Comparison of ENCODE assay signal across 8 cellular contexts in the genomic region with DNA sequence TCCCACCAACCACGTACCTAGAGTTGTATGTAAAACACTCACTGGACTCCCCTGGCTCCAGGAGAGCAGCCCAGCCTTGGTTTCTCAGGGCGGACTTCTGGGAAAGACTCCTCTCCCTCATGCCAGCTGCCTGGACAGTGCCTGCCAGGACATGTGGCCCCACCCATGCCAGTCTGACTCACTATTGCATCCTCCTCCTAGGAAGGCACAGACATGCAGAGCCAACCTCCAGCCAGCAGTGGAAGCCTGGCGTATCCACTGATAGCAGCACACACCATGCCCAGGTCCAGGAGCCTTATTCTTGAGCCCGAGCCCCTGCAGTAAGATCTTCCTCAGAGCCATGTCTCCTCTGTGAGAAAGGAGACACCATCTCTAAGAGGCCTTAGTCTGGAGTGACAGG. TPM values are rescaled to one million over a fixed set of nuclear protein-coding genes. Genes with fewer than 3 reads are reported as not detected.
DNase-seq lines count a peak whose midpoint lies in the region; ATAC-seq and TF ChIP-seq lines count a peak whose summit lies in the region.

No MANE protein-coding gene starts in this region.

- H3K9me3 Mint-ChIP-seq in CD14-positive monocyte, result no peaks in the 10 kb centered on the region
- H3K9me3 Mint-ChIP-seq in naive thymus-derived CD8-positive, alpha-beta T cell, result no peaks in the 10 kb centered on the region

- H3K27ac Mint-ChIP-seq in CD14-positive monocyte, result peak overlapping the region; percentile 83 to 89 (median 87)
- peak overlapping the region in 7 of 10 donors; percentile 34 to 92 (median 60) for H3K27ac Mint-ChIP-seq in naive thymus-derived CD8-positive, alpha-beta T cell

- no peak for ATAC-seq in naive thymus-derived CD8-positive, alpha-beta T cell
- ATAC-seq in GM21619 (IDR thresholded peaks at IDR 0.05; ENCODE audit: unreplicated experiment) (no peak), GM19351 (IDR thresholded peaks at IDR 0.05; ENCODE audit: unreplicated experiment) (no peak)

- POLR2A ChIA-PET in naive thymus-derived CD8-positive, alpha-beta T cell (lab: Charles Lee), result interaction anchor here (0.7 to 0.8 kb wide), 3 partner anchors 10 to 1407 kb away, joined by 4 read pairs; no protein-coding TSS in a partner anchor

- intact Hi-C loops in CD14-positive monocyte (cut with micrococcal nuclease), result loop anchor here in 1 of 2 donors (5.0 kb wide), 1 partner anchor 35 kb away; no protein-coding TSS in a partner anchor

- H3K27me3 Mint-ChIP-seq in CD14-positive monocyte (ENCODE audit: low read depth in 3 of 3), result no peaks in the 10 kb centered on the region
- H3K27me3 Mint-ChIP-seq in naive thymus-derived CD8-positive, alpha-beta T cell, result no peaks in the 10 kb centered on the region

- no peak overlapping the region for H3K4me3 Mint-ChIP-seq in CD14-positive monocyte
- peak overlapping the region in 3 of 10 donors; percentile 10 to 12 (median 12) for H3K4me3 Mint-ChIP-seq in naive thymus-derived CD8-positive, alpha-beta T cell

- H3K4me1 Mint-ChIP-seq in CD14-positive monocyte, result peaks cover 64% of the 10 kb centered on the region
- peaks cover 38 to 78% (median 73%) of the 10 kb centered on the region in 4 donors for H3K4me1 Mint-ChIP-seq in naive thymus-derived CD8-positive, alpha-beta T cell

- DNase-seq in CD14-positive monocyte (ENCODE audit: low spot score), result peak; percentile 66
- DNase-seq in NCI-H226, result peak; percentile 96
- DNase-seq in dedifferentiated amniotic fluid mesenchymal stem cell (ENCODE audit: extremely low spot score), result peak; percentile 67
- DNase-seq in naive thymus-derived CD8-positive, alpha-beta T cell, result no peak
- no peak for DNase-seq in activated gamma-delta T cell treated with Interleukin-2 at 50 U/mL for 16 hours
- DNase-seq in NOMO-1 (lab: John Stamatoyannopoulos, UW; ENCODE audit: unreplicated experiment in 2 of 2), result no peak

- peaks cover 60 to 80% of the 10 kb centered on the region in 2 donors for H3K36me3 Mint-ChIP-seq in CD14-positive monocyte
- H3K36me3 Mint-ChIP-seq in naive thymus-derived CD8-positive, alpha-beta T cell, result peaks cover 0 to 62% (median 3%) of the 10 kb centered on the region in 3 donors

- TF ChIP-seq CTCF in CD14-positive monocyte (IDR thresholded peaks at IDR 0.05), result no peak

RNA-seq across cellular contexts. Expression of a gene that starts 8.6 kb away (rescaled TPM):
- polyA plus RNA-seq in CD14-positive monocyte, result 100 to 1,000 TPM; 986 to 999 TPM
- 100 to 1,000 TPM; 277 to 285 TPM for total RNA-seq in naive thymus-derived CD8-positive, alpha-beta T cell
- polyA plus RNA-seq in naive thymus-derived CD8-positive, alpha-beta T cell, result 100 to 1,000 TPM; 305 to 330 (median 318) TPM

RNA-seq across cellular contexts. Expression of a gene that starts 24.8 kb away (rescaled TPM):
- polyA plus RNA-seq in CD14-positive monocyte, result not detected
- not detected for total RNA-seq in naive thymus-derived CD8-positive, alpha-beta T cell
- not detected for polyA plus RNA-seq in naive thymus-derived CD8-positive, alpha-beta T cell

RNA-seq across cellular contexts. Expression of a gene that starts 49.9 kb away (rescaled TPM):
- 10 to 100 TPM; 12.9 to 13.5 TPM for polyA plus RNA-seq in CD14-positive monocyte
- 100 to 1,000 TPM; 122 to 133 TPM for total RNA-seq in naive thymus-derived CD8-positive, alpha-beta T cell
- 10 to 100 TPM; 13.1 to 38.2 (median 13.9) TPM for polyA plus RNA-seq in naive thymus-derived CD8-positive, alpha-beta T cell

Comparison
In these comparisons a context has a peak if more than half of its experiments do, and no peak if none do; other contexts are left out.
1. DNase-seq: peak in CD14-positive monocyte (single experiment), NCI-H226 (single experiment) and dedifferentiated amniotic fluid mesenchymal stem cell (single experiment); none in naive thymus-derived CD8-positive, alpha-beta T cell (0 of 10), activated gamma-delta T cell treated with Interleukin-2 at 50 U/mL for 16 hours (single experiment) and NOMO-1 (0 of 2).